ENCODE assay signal across 14 cellular contexts in genomic region chr2:104914509-104914908, GRCh38.
"Had no signal": no experiment of that assay in that cellular context is flagged by ENCODE, and none has a peak within 500 bp of the region (broad histone marks: within the 10 kb centered on the region; RNA-seq: fewer than 3 reads in every experiment).

No MANE protein-coding gene starts in this region.

- H3K27ac Mint-ChIP-seq: activated CD4-positive, alpha-beta memory T cell treated with anti-CD3 and anti-CD28 coated beads, Interleukin-2, amount 10 ng/mL, durations not matched to agents 7 days and 5 days; stimulated activated naive CD8-positive, alpha-beta T cell treated with anti-CD3 and anti-CD28 coated beads, Interleukin-15, amount 100 ng/mL, for 72 hours had no signal

- H3K4me3 Mint-ChIP-seq: activated CD4-positive, alpha-beta memory T cell treated with anti-CD3 and anti-CD28 coated beads, Interleukin-2, amount 10 ng/mL, durations not matched to agents 7 days and 5 days; activated T-cell treated with anti-CD3 and anti-CD28 coated beads, Interleukin-2, amount 50 U/mL, for 4 hours; stimulated activated naive CD8-positive, alpha-beta T cell treated with anti-CD3 and anti-CD28 coated beads, Interleukin-15, amount 100 ng/mL, for 72 hours had no signal

- H3K27me3 Mint-ChIP-seq: activated CD4-positive, alpha-beta memory T cell treated with anti-CD3 and anti-CD28 coated beads, Interleukin-2, amount 10 ng/mL, durations not matched to agents 7 days and 5 days; stimulated activated naive CD8-positive, alpha-beta T cell treated with anti-CD3 and anti-CD28 coated beads, Interleukin-15, amount 100 ng/mL, for 72 hours had no signal

- DNase-seq: activated CD4-positive, alpha-beta memory T cell treated with anti-CD3 and anti-CD28 coated beads, Interleukin-2, amount 10 ng/mL, durations not matched to agents 7 days and 5 days; activated CD4-positive, alpha-beta T cell treated with anti-CD3 and anti-CD28 coated beads for 4 hours; activated effector memory CD4-positive, alpha-beta T cell treated with Interleukin-2 at 50 U/mL for 16 hours; activated naive CD4-positive, alpha-beta T cell treated with anti-CD3 and anti-CD28 coated beads, Interleukin-2, amount 50 U/mL, for 16 hours; activated T-cell treated with anti-CD3 and anti-CD28 coated beads, Interleukin-2, amount 50 U/mL, for 4 hours; dermis blood vessel endothelial cell; heart right ventricle; left cardiac atrium; lower lobe of right lung; midbrain; right lobe of liver; stimulated activated naive CD8-positive, alpha-beta T cell treated with anti-CD3 and anti-CD28 coated beads, Interleukin-15, amount 100 ng/mL, for 72 hours; testis had no signal

- H3K9me3 Mint-ChIP-seq: activated CD4-positive, alpha-beta memory T cell treated with anti-CD3 and anti-CD28 coated beads, Interleukin-2, amount 10 ng/mL, durations not matched to agents 7 days and 5 days; activated T-cell treated with anti-CD3 and anti-CD28 coated beads, Interleukin-2, amount 50 U/mL, for 4 hours; stimulated activated naive CD8-positive, alpha-beta T cell treated with anti-CD3 and anti-CD28 coated beads, Interleukin-15, amount 100 ng/mL, for 72 hours had no signal

- H3K4me1 Mint-ChIP-seq: activated CD4-positive, alpha-beta memory T cell treated with anti-CD3 and anti-CD28 coated beads, Interleukin-2, amount 10 ng/mL, durations not matched to agents 7 days and 5 days; stimulated activated naive CD8-positive, alpha-beta T cell treated with anti-CD3 and anti-CD28 coated beads, Interleukin-15, amount 100 ng/mL, for 72 hours had no signal

- ATAC-seq: activated T-cell treated with anti-CD3 and anti-CD28 coated beads, Interleukin-2, amount 50 U/mL, for 4 hours; gastroesophageal sphincter; heart right ventricle; left cardiac atrium; lower lobe of right lung; right lobe of liver; stimulated activated naive CD8-positive, alpha-beta T cell treated with anti-CD3 and anti-CD28 coated beads, Interleukin-15, amount 100 ng/mL, for 72 hours had no signal
